In the genomic region with DNA sequence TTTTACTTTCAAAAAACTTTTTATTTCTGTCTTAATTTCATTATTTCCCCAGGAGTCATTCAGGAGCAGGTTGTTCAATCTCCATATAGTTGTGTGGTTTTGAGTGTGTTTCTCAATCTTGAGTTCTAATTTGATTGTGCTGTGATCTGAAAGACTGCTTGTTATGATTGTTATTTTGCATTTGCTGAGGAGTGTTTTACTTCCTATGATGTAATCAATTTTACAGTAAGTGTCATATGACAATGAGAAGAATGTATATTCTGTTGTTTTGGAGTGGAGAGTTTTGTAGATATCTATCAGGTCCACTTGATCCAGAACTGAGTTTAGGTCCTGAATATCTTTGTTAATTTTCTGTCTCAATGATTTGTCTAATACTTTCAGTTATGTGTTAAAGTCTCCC, we compare ENCODE assay signal across 33 cellular contexts.
"Had no signal": no experiment of that assay in that cellular context is flagged by ENCODE, and none has a peak within 500 bp of the region (broad histone marks: within the 10 kb centered on the region; RNA-seq: fewer than 3 reads in every experiment).

No MANE protein-coding gene starts in this region.

- H3K9me3 ChIP-seq: adrenal gland, ascending aorta had no signal

- H3K4me3 ChIP-seq: adrenal gland, ascending aorta, body of pancreas, breast epithelium, cardiac muscle cell had no signal

- H3K27me3 ChIP-seq: adrenal gland, ascending aorta, body of pancreas, brain microvascular endothelial cell, breast epithelium, cardiac muscle cell had no signal

- H3K36me3 ChIP-seq: adrenal gland, ascending aorta, brain microvascular endothelial cell, breast epithelium, cardiac muscle cell had no signal

- H3K4me1 ChIP-seq: adrenal gland, ascending aorta, body of pancreas, breast epithelium had no signal

- FAIRE-seq: astrocyte, bronchial epithelial cell had no signal

- H3K27ac ChIP-seq: adrenal gland, ascending aorta, body of pancreas, brain microvascular endothelial cell, breast epithelium, cardiac muscle cell had no signal

- ATAC-seq: activated naive CD4-positive, alpha-beta T cell treated with anti-CD3 and anti-CD28 coated beads, Interleukin-2, amount 50 U/mL, for 72 hours; activated naive CD8-positive, alpha-beta T cell treated with anti-CD3 and anti-CD28 coated beads, Interleukin-2, amount 50 U/mL, for 24 hours; activated T-cell treated with anti-CD3 and anti-CD28 coated beads, Interleukin-2, amount 50 U/mL, for 4 hours; activated T-cell treated with anti-CD3 and anti-CD28 coated beads, Interleukin-2, amount 50 U/mL, for 72 hours; activated T-helper 17 cell treated with anti-CD3 and anti-CD28 coated beads, Interleukin-2, amount 50 U/mL, for 72 hours; body of pancreas had no signal

- DNase-seq: activated effector memory CD4-positive, alpha-beta T cell treated with anti-CD3 and anti-CD28 coated beads, Interleukin-2, amount 50 U/mL, for 16 hours; activated effector memory CD4-positive, alpha-beta T cell treated with Interleukin-2 at 50 U/mL for 16 hours; activated gamma-delta T cell; activated gamma-delta T cell treated with Interleukin-2 at 50 U/mL for 16 hours; activated naive CD4-positive, alpha-beta T cell; activated naive CD4-positive, alpha-beta T cell treated with anti-CD3 and anti-CD28 coated beads for 36 hours; activated naive CD4-positive, alpha-beta T cell treated with anti-CD3 and anti-CD28 coated beads, Interleukin-2, amount 10 ng/mL, durations not matched to agents 7 days and 5 days; activated naive CD4-positive, alpha-beta T cell treated with anti-CD3 and anti-CD28 coated beads, Interleukin-2, amount 50 U/mL, for 16 hours; activated naive CD4-positive, alpha-beta T cell treated with Interleukin-2 at 50 U/mL for 16 hours; activated naive CD8-positive, alpha-beta T cell treated with anti-CD3 and anti-CD28 coated beads for 36 hours; activated naive CD8-positive, alpha-beta T cell treated with anti-CD3 and anti-CD28 coated beads, Interleukin-2, amount 10 ng/mL, durations not matched to agents 7 days and 5 days; activated naive CD8-positive, alpha-beta T cell treated with anti-CD3 and anti-CD28 coated beads, Interleukin-2, amount 50 U/mL, for 24 hours; activated T-cell treated with anti-CD3 and anti-CD28 coated beads, Interleukin-2, amount 50 U/mL, for 24 hours; activated T-cell treated with anti-CD3 and anti-CD28 coated beads, Interleukin-2, amount 50 U/mL, for 4 hours; activated T-cell treated with anti-CD3 and anti-CD28 coated beads, Interleukin-2, amount 50 U/mL, for 48 hours; activated T-cell treated with anti-CD3 and anti-CD28 coated beads, Interleukin-2, amount 50 U/mL, for 72 hours; adrenal gland; amniotic stem cell; amygdala; anterior cingulate cortex; aorta; body of pancreas; brain microvascular endothelial cell; caudate nucleus; central memory CD4-positive, alpha-beta T cell; cerebellar nuclear complex had no signal
